Comparison of ENCODE assay signal across 8 cellular contexts in genomic region chr19:13277104-13277809, GRCh38.
A peak's percentile ranks its signal among the peaks of the same experiment; 100 is the strongest.
DNase-seq lines count a peak whose midpoint lies in the region; ATAC-seq and TF ChIP-seq lines count a peak whose summit lies in the region.

No MANE protein-coding gene starts in this region.

- H3K4me3 ChIP-seq in RWPE2 (ENCODE audit: severe bottlenecking) = no peak overlapping the region
- no peak overlapping the region for H3K4me3 ChIP-seq in fibroblast of villous mesenchyme (ENCODE audit: low read depth, low read length)
- H3K4me3 ChIP-seq in tibial artery = no peak overlapping the region

- H3K4me1 ChIP-seq in RWPE2 (ENCODE audit: insufficient read depth, poor library complexity, severe bottlenecking) (no peaks in the 10 kb centered on the region), tibial artery (peaks cover 0 to 11% (median 5%) of the 10 kb centered on the region in 4 donors)

- no peak overlapping the region for H3K27ac ChIP-seq in RWPE2 (ENCODE audit: poor library complexity, severe bottlenecking)
- no peak overlapping the region for H3K27ac ChIP-seq in tibial artery

- H3K9me3 ChIP-seq in RWPE2 (ENCODE audit: severe bottlenecking) (no peaks in the 10 kb centered on the region), tibial artery (no peaks in the 10 kb centered on the region)

- no peaks in the 10 kb centered on the region for H3K36me3 ChIP-seq in RWPE2 (ENCODE audit: low read depth)
- no peaks in the 10 kb centered on the region for H3K36me3 ChIP-seq in tibial artery

- intact Hi-C loops in tibial artery (cut with DNase I; ENCODE audit: low total_unique reads) = loop anchor here (5.0 to 10.0 kb wide), 4 partner anchors 155 to 608 kb away; no protein-coding TSS in a partner anchor

- H3K4me3 Mint-ChIP-seq in IgD-negative memory B cell = peak overlapping the region in 3 of 4 donors; percentile 38 to 77 (median 65)
- peak overlapping the region; percentile 58 to 62 for H3K4me3 Mint-ChIP-seq in activated T-cell treated with anti-CD3 and anti-CD28 coated beads, Interleukin-2, amount 50 U/mL, for 72 hours
- no peak overlapping the region for H3K4me3 Mint-ChIP-seq in osteocyte (ENCODE audit: unreplicated experiment)

- peak; percentile 90 for ATAC-seq in RWPE2 (ENCODE audit: low read depth)
- peak; percentile 87 to 93 for ATAC-seq in activated T-cell treated with anti-CD3 and anti-CD28 coated beads, Interleukin-2, amount 50 U/mL, for 72 hours (replicated peaks in 1 of 2)
- ATAC-seq in HG03571 (IDR thresholded peaks at IDR 0.05; ENCODE audit: unreplicated experiment) = no peak

- no peak for TF ChIP-seq CTCF in RWPE2 (IDR thresholded peaks at IDR 0.05; ENCODE audit: poor library complexity, severe bottlenecking)
- TF ChIP-seq CTCF in fibroblast of villous mesenchyme (IDR thresholded peaks at IDR 0.05; ENCODE audit: insufficient read depth, low read depth, low read length) = peak; percentile 60
- TF ChIP-seq CTCF in osteocyte (IDR thresholded peaks at IDR 0.05) = peak; percentile 76
- TF ChIP-seq CTCF in tibial artery (IDR thresholded peaks at IDR 0.05) = peak; percentile 59 to 77

- H3K9me3 Mint-ChIP-seq in IgD-negative memory B cell (peaks cover 0 to 1% (median 0%) of the 10 kb centered on the region in 3 donors), osteocyte (ENCODE audit: unreplicated experiment) (no peaks in the 10 kb centered on the region)
- H3K9me3 Mint-ChIP-seq in activated T-cell treated with anti-CD3 and anti-CD28 coated beads, Interleukin-2, amount 50 U/mL, for 72 hours = no peaks in the 10 kb centered on the region

- H3K27ac Mint-ChIP-seq in IgD-negative memory B cell (peak overlapping the region; percentile 43 to 86 (median 52)), osteocyte (ENCODE audit: unreplicated experiment) (no peak overlapping the region)
- peak overlapping the region; percentile 81 for H3K27ac Mint-ChIP-seq in activated T-cell treated with anti-CD3 and anti-CD28 coated beads, Interleukin-2, amount 50 U/mL, for 72 hours

- H3K4me1 Mint-ChIP-seq in IgD-negative memory B cell = peaks cover 13 to 23% (median 18%) of the 10 kb centered on the region in 3 donors
- peaks cover 12% of the 10 kb centered on the region for H3K4me1 Mint-ChIP-seq in activated T-cell treated with anti-CD3 and anti-CD28 coated beads, Interleukin-2, amount 50 U/mL, for 72 hours (ENCODE audit: low read depth)
- peaks cover 18% of the 10 kb centered on the region for H3K4me1 Mint-ChIP-seq in osteocyte (ENCODE audit: unreplicated experiment)

- H3K27me3 ChIP-seq in RWPE2 (ENCODE audit: insufficient read depth, poor library complexity, severe bottlenecking) (no peaks in the 10 kb centered on the region), tibial artery (peaks cover 0 to 9% of the 10 kb centered on the region in 2 donors)

- H3K27me3 Mint-ChIP-seq in IgD-negative memory B cell (peaks cover 15% of the 10 kb centered on the region), osteocyte (ENCODE audit: unreplicated experiment) (no peaks in the 10 kb centered on the region)
- H3K27me3 Mint-ChIP-seq in activated T-cell treated with anti-CD3 and anti-CD28 coated beads, Interleukin-2, amount 50 U/mL, for 72 hours (ENCODE audit: low read depth) = peaks cover 7% of the 10 kb centered on the region

- H3K36me3 Mint-ChIP-seq in IgD-negative memory B cell (no peaks in the 10 kb centered on the region), osteocyte (ENCODE audit: unreplicated experiment) (no peaks in the 10 kb centered on the region)
- no peaks in the 10 kb centered on the region for H3K36me3 Mint-ChIP-seq in activated T-cell treated with anti-CD3 and anti-CD28 coated beads, Interleukin-2, amount 50 U/mL, for 72 hours (ENCODE audit: insufficient read depth in 2 of 2)

- DNase-seq in GM03348 (ENCODE audit: low spot score) (peak; percentile 86), RWPE2 (ENCODE audit: low spot score) (no peak), fibroblast of villous mesenchyme (ENCODE audit: low read depth) (peak; percentile 79), osteocyte (ENCODE audit: extremely low spot score, unreplicated experiment) (no peak), tibial artery (peak in 1 of 2 donors; percentile 34)
- DNase-seq in activated T-cell treated with anti-CD3 and anti-CD28 coated beads, Interleukin-2, amount 50 U/mL, for 72 hours = peak; percentile 65 to 77

Comparison
In these comparisons a context has a peak if more than half of its experiments do, and no peak if none do; other contexts are left out.
1. DNase-seq: peak in GM03348 (single experiment), activated T-cell treated with anti-CD3 and anti-CD28 coated beads, Interleukin-2, amount 50 U/mL, for 72 hours (2 of 2) and fibroblast of villous mesenchyme (single experiment); none in RWPE2 (single experiment) and osteocyte (single experiment).